8 cellular contexts compared by ENCODE assay signal in genomic region chr19:39833464-39834286, GRCh38. TPM values are rescaled to one million over a fixed set of nuclear protein-coding genes. Genes with fewer than 3 reads are reported as not detected.
DNase-seq lines count a peak whose midpoint lies in the region; ATAC-seq and TF ChIP-seq lines count a peak whose summit lies in the region.

TSS of gene DYRK1B (minus strand) at chr19:39834162. CDS start at chr19:39831867, 2,295 bp downstream.

- H3K4me3 Mint-ChIP-seq in CD8-positive, alpha-beta T cell, result peak within 1 kb of the TSS; percentile 75
- peak within 1 kb of the TSS; percentile 69 for H3K4me3 Mint-ChIP-seq in activated T-helper 1 cell treated with anti-CD3 and anti-CD28 coated beads, Interleukin-12 subunit alpha, Interleukin-12 subunit beta, Interleukin-2, Interleukin-4 antibody, amounts not matched to agents 30 ng/mL and 10 ng/mL and 1 ng/mL, durations not matched to agents 14 hours and 24 hours and 36 hours

- H3K79me2 ChIP-seq in OCI-LY7 (ENCODE audit: insufficient read depth, low read depth, low read length), result no peaks in the 10 kb centered on the region

- H3K36me3 Mint-ChIP-seq in CD8-positive, alpha-beta T cell, result peaks cover 64% of the 10 kb centered on the region
- H3K36me3 Mint-ChIP-seq in activated T-helper 1 cell treated with anti-CD3 and anti-CD28 coated beads, Interleukin-12 subunit alpha, Interleukin-12 subunit beta, Interleukin-2, Interleukin-4 antibody, amounts not matched to agents 30 ng/mL and 10 ng/mL and 1 ng/mL, durations not matched to agents 14 hours and 24 hours and 36 hours (ENCODE audit: low read depth), result peaks cover 56% of the 10 kb centered on the region

- H3K9ac ChIP-seq in muscle layer of colon (ENCODE audit: low read length), result peak within 1 kb of the TSS; percentile 37

- H4K20me1 ChIP-seq in OCI-LY7 (ENCODE audit: insufficient read depth, low read length), result no peaks in the 10 kb centered on the region

- intact Hi-C loops in CD8-positive, alpha-beta T cell (cut with DNase I, micrococcal nuclease), result loop anchor here (1.0 to 10.0 kb wide), 10 partner anchors 9 to 1564 kb away; partner anchors contain the start of genes ACTMAP (in 1 of the 2), BCKDHA (in 1 of the 2), EXOSC5 (in 1 of the 2) and FBL (in 1 of the 2)
- intact Hi-C loops in OCI-LY7 (cut with micrococcal nuclease; ENCODE audit: unreplicated experiment), result no loop called here
- intact Hi-C loops in activated T-helper 1 cell treated with anti-CD3 and anti-CD28 coated beads, Interleukin-12 subunit alpha, Interleukin-12 subunit beta, Interleukin-2, Interleukin-4 antibody, amounts not matched to agents 30 ng/mL and 10 ng/mL and 1 ng/mL, durations not matched to agents 14 hours and 24 hours and 36 hours (cut with micrococcal nuclease), result loop anchor here (1.0 to 2.0 kb wide), 4 partner anchors 9 to 137 kb away; partner anchors contain the start of genes FBL and PSMC4
- intact Hi-C loops in esophagus squamous epithelium (cut with DNase I), result no loop called here

- TF ChIP-seq POLR2A in esophagus squamous epithelium (IDR thresholded peaks at IDR 0.05), result peak in 1 of 4 donors; percentile 21

- no TSS peak for BruUV-seq in OCI-LY7 (replicated peaks; lab: Mats Ljungman, UMichigan)

- H3K4me1 ChIP-seq in CD8-positive, alpha-beta T cell (ENCODE audit: insufficient read depth, low read length), result peaks cover 23% of the 10 kb centered on the region
- H3K4me1 ChIP-seq in OCI-LY7 (ENCODE audit: insufficient read depth, low read length, poor library complexity, severe bottlenecking) (peaks cover 16% of the 10 kb centered on the region), esophagus squamous epithelium (peaks cover 15 to 45% (median 16%) of the 10 kb centered on the region in 3 donors), muscle layer of colon (ENCODE audit: insufficient read depth, low read length) (peaks cover 13% of the 10 kb centered on the region)

- no peak within 1 kb of the TSS for H2AFZ ChIP-seq in OCI-LY7 (ENCODE audit: low read length)

- WGBS in esophagus squamous epithelium, 2 donors, result 0% methylated on average over 1 to 8 of the region's 59 CpGs

- H3K4me1 Mint-ChIP-seq in CD8-positive, alpha-beta T cell (ENCODE audit: low read depth), result peaks cover 28% of the 10 kb centered on the region
- peaks cover 35% of the 10 kb centered on the region for H3K4me1 Mint-ChIP-seq in activated T-helper 1 cell treated with anti-CD3 and anti-CD28 coated beads, Interleukin-12 subunit alpha, Interleukin-12 subunit beta, Interleukin-2, Interleukin-4 antibody, amounts not matched to agents 30 ng/mL and 10 ng/mL and 1 ng/mL, durations not matched to agents 14 hours and 24 hours and 36 hours (ENCODE audit: low read depth)

- no peaks in the 10 kb centered on the region for H3K9me3 ChIP-seq in CD8-positive, alpha-beta T cell (ENCODE audit: low read length)
- H3K9me3 ChIP-seq in OCI-LY7 (ENCODE audit: low read length) (no peaks in the 10 kb centered on the region), esophagus squamous epithelium (no peaks in the 10 kb centered on the region), muscle layer of colon (ENCODE audit: low read length) (no peaks in the 10 kb centered on the region)

- POLR2A ChIA-PET in CD8-positive, alpha-beta T cell (lab: Charles Lee), result interaction anchor here (0.5 to 2.2 kb wide), 9 partner anchors 9 to 492 kb away, joined by 3 to 16 read pairs (median 6); partner anchors contain the start of genes FBL, MED29, PAF1 and PSMC4
- POLR2A ChIA-PET in OCI-LY7 (lab: Charles Lee), result interaction anchor here (0.6 to 1.3 kb wide), 6 partner anchors 9 to 1723 kb away, joined by 3 to 7 read pairs (median 6); no protein-coding TSS in a partner anchor

- no peaks in the 10 kb centered on the region for H3K27me3 ChIP-seq in CD8-positive, alpha-beta T cell (ENCODE audit: insufficient read depth, low read length)
- H3K27me3 ChIP-seq in esophagus squamous epithelium, result no peaks in the 10 kb centered on the region
- H3K27me3 ChIP-seq in muscle layer of colon (ENCODE audit: control insufficient read depth in 1 of 2, insufficient read depth in 2 of 2, low read length in 2 of 2), result no peaks in the 10 kb centered on the region

- CTCF ChIA-PET in CD8-positive, alpha-beta T cell (lab: Charles Lee), result interaction anchor here (0.6 to 2.1 kb wide), 6 partner anchors 10 to 603 kb away, joined by 3 to 23 read pairs (median 3); no protein-coding TSS in a partner anchor
- CTCF ChIA-PET in OCI-LY7 (lab: Charles Lee; ENCODE audit: unreplicated experiment), result interaction anchor here (0.6 to 1.7 kb wide), 7 partner anchors 10 to 1991 kb away, joined by 3 to 12 read pairs (median 5); no protein-coding TSS in a partner anchor

- peak within 1 kb of the TSS; percentile 96 for H3K27ac ChIP-seq in CD8-positive, alpha-beta T cell (ENCODE audit: low read depth, low read length)
- peak within 1 kb of the TSS; percentile 22 for H3K27ac ChIP-seq in OCI-LY7 (ENCODE audit: low read depth, low read length, poor library complexity, severe bottlenecking)
- H3K27ac ChIP-seq in esophagus squamous epithelium, result peak within 1 kb of the TSS; percentile 86 to 94 (median 91)
- H3K27ac ChIP-seq in muscle layer of colon (ENCODE audit: low read depth, low read length), result peak within 1 kb of the TSS; percentile 80

- peak within 1 kb of the TSS; percentile 90 for H3K27ac Mint-ChIP-seq in CD8-positive, alpha-beta T cell
- peak within 1 kb of the TSS; percentile 78 for H3K27ac Mint-ChIP-seq in activated T-helper 1 cell treated with anti-CD3 and anti-CD28 coated beads, Interleukin-12 subunit alpha, Interleukin-12 subunit beta, Interleukin-2, Interleukin-4 antibody, amounts not matched to agents 30 ng/mL and 10 ng/mL and 1 ng/mL, durations not matched to agents 14 hours and 24 hours and 36 hours

- no peaks in the 10 kb centered on the region for H3K27me3 Mint-ChIP-seq in CD8-positive, alpha-beta T cell (ENCODE audit: low read depth)
- H3K27me3 Mint-ChIP-seq in activated T-helper 1 cell treated with anti-CD3 and anti-CD28 coated beads, Interleukin-12 subunit alpha, Interleukin-12 subunit beta, Interleukin-2, Interleukin-4 antibody, amounts not matched to agents 30 ng/mL and 10 ng/mL and 1 ng/mL, durations not matched to agents 14 hours and 24 hours and 36 hours (ENCODE audit: insufficient read depth), result no peaks in the 10 kb centered on the region

- peak; percentile 84 for ATAC-seq in CD8-positive, alpha-beta T cell
- peak; percentile 91 for ATAC-seq in GM19463 (IDR thresholded peaks at IDR 0.05; ENCODE audit: unreplicated experiment)

- DNase-seq in CD8-positive, alpha-beta T cell, result peak; percentile 97 to 99 (median 98)
- peak; percentile 97 for DNase-seq in HK-2 (ENCODE audit: unreplicated experiment)
- peak; percentile 97 for DNase-seq in OCI-LY7 (ENCODE audit: low spot score)
- peak; percentile 95 for DNase-seq in activated T-helper 1 cell treated with anti-CD3 and anti-CD28 coated beads, Interleukin-12 subunit alpha, Interleukin-12 subunit beta, Interleukin-2, Interleukin-4 antibody, amounts not matched to agents 30 ng/mL and 10 ng/mL and 1 ng/mL, durations not matched to agents 14 hours and 24 hours and 36 hours (ENCODE audit: low spot score)
- DNase-seq in esophagus squamous epithelium (lab: John Stamatoyannopoulos, UW), result peak; percentile 89
- DNase-seq in stimulated activated CD8-positive, alpha-beta memory T cell treated with anti-CD3 and anti-CD28 coated beads, Interleukin-4, amount 100 ng/mL, for 48 hours, result peak; percentile 97

- H3K36me3 ChIP-seq in CD8-positive, alpha-beta T cell (ENCODE audit: insufficient read depth, low read length), result peaks cover 34% of the 10 kb centered on the region
- H3K36me3 ChIP-seq in OCI-LY7 (ENCODE audit: insufficient read depth, low read length), result peaks cover 89% of the 10 kb centered on the region
- peaks cover 26 to 79% (median 46%) of the 10 kb centered on the region in 3 donors for H3K36me3 ChIP-seq in esophagus squamous epithelium
- H3K36me3 ChIP-seq in muscle layer of colon (ENCODE audit: insufficient read depth, low read length), result peaks cover 59% of the 10 kb centered on the region

- H3K9me2 ChIP-seq in OCI-LY7 (ENCODE audit: insufficient read depth, low read length), result no peaks in the 10 kb centered on the region

- no peaks in the 10 kb centered on the region for H3K9me3 Mint-ChIP-seq in CD8-positive, alpha-beta T cell
- H3K9me3 Mint-ChIP-seq in activated T-helper 1 cell treated with anti-CD3 and anti-CD28 coated beads, Interleukin-12 subunit alpha, Interleukin-12 subunit beta, Interleukin-2, Interleukin-4 antibody, amounts not matched to agents 30 ng/mL and 10 ng/mL and 1 ng/mL, durations not matched to agents 14 hours and 24 hours and 36 hours, result no peaks in the 10 kb centered on the region

- no peak for TF ChIP-seq CTCF in CD8-positive, alpha-beta T cell (IDR thresholded peaks at IDR 0.05)
- no peak for TF ChIP-seq CTCF in OCI-LY7 (conservative IDR thresholded peaks at IDR 0.05; ENCODE audit: low read length)
- TF ChIP-seq CTCF in esophagus squamous epithelium (IDR thresholded peaks at IDR 0.05), result no peak

- H3K4me3 ChIP-seq in CD8-positive, alpha-beta T cell (ENCODE audit: low read depth, low read length), result peak within 1 kb of the TSS; percentile 93
- peak within 1 kb of the TSS; percentile 68 for H3K4me3 ChIP-seq in OCI-LY7 (ENCODE audit: low read depth, low read length, poor library complexity, severe bottlenecking)
- H3K4me3 ChIP-seq in esophagus squamous epithelium, result peak within 1 kb of the TSS; percentile 84 to 100 (median 95)
- peak within 1 kb of the TSS; percentile 71 to 92 for H3K4me3 ChIP-seq in muscle layer of colon (ENCODE audit: low read depth in 1 of 2, low read length in 2 of 2)

- H3K4me2 ChIP-seq in OCI-LY7 (ENCODE audit: low read length), result peak within 1 kb of the TSS; percentile 76

RNA-seq across cellular contexts. Expression of gene DYRK1B, which starts in this region (rescaled TPM):
- 10 to 100 TPM; 19.0 to 22.6 TPM for total RNA-seq in CD8-positive, alpha-beta T cell
- 2.0 and 3.0 TPM in 2 replicates for total RNA-seq in OCI-LY7 (2014; rRNA removed; shearing (Covaris generic))
- total RNA-seq in OCI-LY7 (2022), result 7.4 and 9.2 TPM in 2 replicates
- 4.2 and 5.5 TPM in 2 replicates for total RNA-seq in activated T-helper 1 cell treated with anti-CD3 and anti-CD28 coated beads, Interleukin-12 subunit alpha, Interleukin-12 subunit beta, Interleukin-2, Interleukin-4 antibody, amounts not matched to agents 30 ng/mL and 10 ng/mL and 1 ng/mL, durations not matched to agents 14 hours and 24 hours and 36 hours
- total RNA-seq in esophagus squamous epithelium, result 10 to 100 TPM in 1 of 4 donors, 1 to 10 TPM in 3; 3.9 to 12.6 (median 6.3) TPM

Comparison
In these comparisons a context has a peak if more than half of its experiments do, and no peak if none do; other contexts are left out.
1. Peak in every context shown above with its lines: DNase-seq, ATAC-seq, H3K4me3 ChIP-seq and H3K27ac ChIP-seq.
2. H3K27ac ChIP-seq: peak in every context shown above with its lines; median percentile 96 in CD8-positive, alpha-beta T cell; 91 in esophagus squamous epithelium; 80 in muscle layer of colon; 22 in OCI-LY7.
3. intact Hi-C loops: an anchor here in CD8-positive, alpha-beta T cell (1.0 to 10.0 kb wide) and activated T-helper 1 cell treated with anti-CD3 and anti-CD28 coated beads, Interleukin-12 subunit alpha, Interleukin-12 subunit beta, Interleukin-2, Interleukin-4 antibody, amounts not matched to agents 30 ng/mL and 10 ng/mL and 1 ng/mL, durations not matched to agents 14 hours and 24 hours and 36 hours (1.0 to 2.0 kb wide); none called in OCI-LY7 and esophagus squamous epithelium.